ENCODE assay signal across 13 cellular contexts in the genomic region with DNA sequence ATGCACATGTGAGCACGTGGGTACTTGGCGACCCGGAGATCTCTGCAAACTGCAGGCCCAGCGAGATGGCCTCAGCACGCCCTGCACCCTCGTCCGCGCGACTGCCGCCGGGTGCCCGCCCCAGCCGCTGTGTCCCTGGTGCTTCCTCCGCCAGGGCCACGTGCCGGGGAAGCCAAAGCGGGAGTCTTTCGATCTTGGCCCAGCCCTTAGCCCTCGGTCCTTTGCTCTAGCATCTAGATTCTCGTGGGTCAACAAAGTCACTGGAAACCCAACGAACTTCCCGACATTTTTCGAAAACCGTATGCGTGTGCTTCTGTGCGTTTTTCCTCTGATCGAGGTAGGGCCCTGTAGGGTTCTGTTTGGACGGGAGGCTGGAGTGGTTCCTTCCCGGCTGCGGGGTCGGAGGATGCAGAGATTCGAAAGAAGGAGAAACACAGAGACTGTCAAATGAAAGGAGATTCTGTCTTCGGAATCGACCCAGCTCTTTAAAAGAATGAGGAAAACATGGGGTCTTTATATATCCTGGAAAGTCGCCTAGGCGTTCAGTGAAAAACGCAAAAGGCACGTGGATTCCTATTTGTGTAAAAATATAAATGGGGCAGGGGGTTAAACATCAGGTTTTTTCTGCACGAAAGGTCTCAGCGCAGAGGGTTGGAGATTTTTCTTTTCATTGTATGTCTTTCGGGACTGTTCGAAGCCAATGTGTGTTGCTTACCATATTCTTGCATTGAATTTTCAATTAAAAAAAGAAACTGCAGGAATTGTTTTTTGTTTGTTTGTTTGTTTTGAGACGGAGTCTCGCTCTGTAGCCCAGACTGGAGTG.
DNase-seq lines count a peak whose midpoint lies in the region; ATAC-seq, FAIRE-seq and TF ChIP-seq lines count a peak whose summit lies in the region.
"Had no signal": no experiment of that assay in that cellular context is flagged by ENCODE, and none has a peak within 500 bp of the region (broad histone marks: within the 10 kb centered on the region; RNA-seq: fewer than 3 reads in every experiment).

No MANE protein-coding gene starts in this region.

- peaks cover 25% of the 10 kb centered on the region for H3K4me1 Mint-ChIP-seq in activated T-helper 2 cell treated with anti-CD3 and anti-CD28 coated beads, Interferon-gamma antibody, Interleukin-2, Interleukin-4, amounts not matched to agents 10 μg/mL and 5 μg/mL and 100 μg/mL, durations not matched to agents 14 hours and 24 hours and 36 hours (ENCODE audit: low read depth)
- peaks cover 42% of the 10 kb centered on the region for H3K4me1 Mint-ChIP-seq in activated CD4-positive, alpha-beta memory T cell treated with anti-CD3 and anti-CD28 coated beads for 36 hours (ENCODE audit: low read depth)

- H3K36me3 ChIP-seq in left ventricle myocardium inferior (no peaks in the 10 kb centered on the region), right atrium auricular region (no peaks in the 10 kb centered on the region), HepG2 (replicated peaks in 1 of 2; ENCODE audit: control insufficient read depth in 1 of 2, insufficient read depth in 2 of 2, low read length in 2 of 2) (no peaks in the 10 kb centered on the region), thoracic aorta (no peaks in the 10 kb centered on the region), prostate gland (no peaks in the 10 kb centered on the region), GM23248 (ENCODE audit: low read depth) (no peaks in the 10 kb centered on the region)
- H3K36me3 ChIP-seq: BLaER1 had no signal

- H3K27ac Mint-ChIP-seq in activated T-helper 2 cell treated with anti-CD3 and anti-CD28 coated beads, Interferon-gamma antibody, Interleukin-2, Interleukin-4, amounts not matched to agents 10 μg/mL and 5 μg/mL and 100 μg/mL, durations not matched to agents 14 hours and 24 hours and 36 hours = no peak overlapping the region
- H3K27ac Mint-ChIP-seq in activated CD4-positive, alpha-beta memory T cell treated with anti-CD3 and anti-CD28 coated beads for 36 hours = no peak overlapping the region

- H3K4me3 ChIP-seq in left ventricle myocardium inferior (peak overlapping the region; percentile 6), right atrium auricular region (no peak overlapping the region), HepG2 (replicated peaks in 1 of 3; ENCODE audit: insufficient read depth in 1 of 3, low read depth in 2 of 3, low read length in 3 of 3) (no peak overlapping the region), thoracic aorta (peak overlapping the region; percentile 70), prostate gland (no peak overlapping the region), GM23248 (no peak overlapping the region)
- H3K4me3 ChIP-seq: BLaER1 had no signal

- no TSS peak for BruUV-seq in HepG2 (replicated peaks; lab: Mats Ljungman, UMichigan)

- TF ChIP-seq POLR2A in HepG2 (IDR thresholded peaks at IDR 0.05; ENCODE audit: insufficient read depth in 1 of 2, low read depth in 2 of 2, low read length in 2 of 2) (no peak), prostate gland (IDR thresholded peaks at IDR 0.05) (no peak)

- H3K27ac ChIP-seq in left ventricle myocardium inferior (replicated peaks) (no peak overlapping the region), right atrium auricular region (no peak overlapping the region), HepG2 (ENCODE audit: extremely low read length, insufficient read depth, low read length) (no peak overlapping the region), thoracic aorta (no peak overlapping the region), prostate gland (no peak overlapping the region), GM23248 (no peak overlapping the region)
- H3K27ac ChIP-seq: BLaER1, foreskin keratinocyte had no signal

- intact Hi-C loops in left ventricle myocardium inferior (cut with micrococcal nuclease) (no loop called here), HepG2 (cut with micrococcal nuclease; ENCODE audit: unreplicated experiment) (no loop called here), prostate gland (cut with DNase I) (no loop called here)
- intact Hi-C loops in activated T-helper 2 cell treated with anti-CD3 and anti-CD28 coated beads, Interferon-gamma antibody, Interleukin-2, Interleukin-4, amounts not matched to agents 10 μg/mL and 5 μg/mL and 100 μg/mL, durations not matched to agents 14 hours and 24 hours and 36 hours (cut with micrococcal nuclease) = loop anchor here (5.0 to 10.0 kb wide), 2 partner anchors 131 to 951 kb away; partner anchors contain the start of gene KLF14
- intact Hi-C loops in activated CD4-positive, alpha-beta memory T cell treated with anti-CD3 and anti-CD28 coated beads for 36 hours (cut with micrococcal nuclease) = loop anchor here (5.0 kb wide), 1 partner anchor 351 kb away; the partner anchor contains the start of gene STRIP2

- no peak for TF ChIP-seq EP300 in HepG2 (IDR thresholded peaks at IDR 0.05; ENCODE audit: low read depth in 2 of 2, low read length in 2 of 2)
- no peak for TF ChIP-seq EP300 in HepG2 (CRISPR knock-in tag; IDR thresholded peaks at IDR 0.05; ENCODE audit: borderline replicate concordance)

- CTCF ChIA-PET in HepG2 (lab: Yijun Ruan, JAX; ENCODE audit: low intra/inter-chr PET ratio, low total read pairs) = no interaction called here
- CTCF ChIA-PET in activated CD4-positive, alpha-beta memory T cell treated with anti-CD3 and anti-CD28 coated beads for 36 hours (lab: Charles Lee) = no interaction called here

- H3K4me1 ChIP-seq in left ventricle myocardium inferior = peaks cover 74% of the 10 kb centered on the region
- peaks cover 0 to 73% of the 10 kb centered on the region in 2 donors for H3K4me1 ChIP-seq in right atrium auricular region
- peaks cover 24% of the 10 kb centered on the region for H3K4me1 ChIP-seq in HepG2 (ENCODE audit: insufficient read depth, low read length)
- peaks cover 33 to 64% of the 10 kb centered on the region in 2 donors for H3K4me1 ChIP-seq in thoracic aorta (ENCODE audit: control insufficient read depth in 1 of 2, low read depth in 2 of 2)
- H3K4me1 ChIP-seq in prostate gland (replicated peaks) = peaks cover 16% of the 10 kb centered on the region
- no peaks in the 10 kb centered on the region for H3K4me1 ChIP-seq in GM23248 (ENCODE audit: insufficient read depth)

- H3K9me3 Mint-ChIP-seq in activated T-helper 2 cell treated with anti-CD3 and anti-CD28 coated beads, Interferon-gamma antibody, Interleukin-2, Interleukin-4, amounts not matched to agents 10 μg/mL and 5 μg/mL and 100 μg/mL, durations not matched to agents 14 hours and 24 hours and 36 hours = no peaks in the 10 kb centered on the region
- no peaks in the 10 kb centered on the region for H3K9me3 Mint-ChIP-seq in activated CD4-positive, alpha-beta memory T cell treated with anti-CD3 and anti-CD28 coated beads for 36 hours

- peak overlapping the region; percentile 26 for H3K4me3 Mint-ChIP-seq in activated T-helper 2 cell treated with anti-CD3 and anti-CD28 coated beads, Interferon-gamma antibody, Interleukin-2, Interleukin-4, amounts not matched to agents 10 μg/mL and 5 μg/mL and 100 μg/mL, durations not matched to agents 14 hours and 24 hours and 36 hours (ENCODE audit: low read depth)
- H3K4me3 Mint-ChIP-seq in activated CD4-positive, alpha-beta memory T cell treated with anti-CD3 and anti-CD28 coated beads for 36 hours = no peak overlapping the region

- no peak for FAIRE-seq in HepG2 (lab: Jason Lieb, UNC)
- FAIRE-seq: keratinocyte had no signal

- H3K79me2 ChIP-seq in HepG2 (ENCODE audit: insufficient read depth, low read length) = no peaks in the 10 kb centered on the region
- H3K79me2 ChIP-seq in GM23248 (ENCODE audit: insufficient read depth) = no peaks in the 10 kb centered on the region

- no peaks in the 10 kb centered on the region for H3K9me2 ChIP-seq in GM23248 (ENCODE audit: insufficient read depth)

- POLR2A ChIA-PET in HepG2 (lab: Yijun Ruan, JAX) = no interaction called here
- POLR2A ChIA-PET in activated CD4-positive, alpha-beta memory T cell treated with anti-CD3 and anti-CD28 coated beads for 36 hours (lab: Charles Lee) = no interaction called here

- TF ChIP-seq RAD21 in HepG2 (CRISPR knock-in tag; IDR thresholded peaks at IDR 0.05) = no peak

- no peaks in the 10 kb centered on the region for H3F3A ChIP-seq in GM23248 (ENCODE audit: insufficient read depth)

- H3K9me3 ChIP-seq in left ventricle myocardium inferior (replicated peaks) = no peaks in the 10 kb centered on the region
- no peaks in the 10 kb centered on the region for H3K9me3 ChIP-seq in right atrium auricular region
- no peaks in the 10 kb centered on the region for H3K9me3 ChIP-seq in HepG2 (ENCODE audit: low read length)
- H3K9me3 ChIP-seq in thoracic aorta = no peaks in the 10 kb centered on the region
- no peaks in the 10 kb centered on the region for H3K9me3 ChIP-seq in prostate gland
- no peaks in the 10 kb centered on the region for H3K9me3 ChIP-seq in GM23248 (ENCODE audit: low read depth)

- ATAC-seq in HepG2 (no peak), thoracic aorta (ENCODE audit: insufficient number of reproducible peaks, low FRiP score, low read depth) (no peak)
- ATAC-seq: foreskin keratinocyte had no signal

- no peak for TF ChIP-seq CTCF in left ventricle myocardium inferior (IDR thresholded peaks at IDR 0.05; ENCODE audit: borderline replicate concordance)
- TF ChIP-seq CTCF in right atrium auricular region (IDR thresholded peaks at IDR 0.05) = no peak
- no peak for TF ChIP-seq CTCF in HepG2 (CRISPR knock-in tag; IDR thresholded peaks at IDR 0.05)
- no peak for TF ChIP-seq CTCF in thoracic aorta (IDR thresholded peaks at IDR 0.05)
- no peak for TF ChIP-seq CTCF in prostate gland (IDR thresholded peaks at IDR 0.05)

- H3K36me3 Mint-ChIP-seq in activated T-helper 2 cell treated with anti-CD3 and anti-CD28 coated beads, Interferon-gamma antibody, Interleukin-2, Interleukin-4, amounts not matched to agents 10 μg/mL and 5 μg/mL and 100 μg/mL, durations not matched to agents 14 hours and 24 hours and 36 hours (ENCODE audit: low read depth) = peaks cover 4% of the 10 kb centered on the region
- H3K36me3 Mint-ChIP-seq in activated CD4-positive, alpha-beta memory T cell treated with anti-CD3 and anti-CD28 coated beads for 36 hours = no peaks in the 10 kb centered on the region

- H2AFZ ChIP-seq in HepG2 (ENCODE audit: low read length) (no peak overlapping the region), GM23248 (no peak overlapping the region)

- H3K4me2 ChIP-seq in HepG2 (ENCODE audit: low read depth, low read length) (no peak overlapping the region), GM23248 (ENCODE audit: unreplicated experiment) (no peak overlapping the region)

- DNase-seq in left ventricle myocardium inferior = no peak
- no peak for DNase-seq in right atrium auricular region (ENCODE audit: low spot score)
- no peak for DNase-seq in activated T-helper 2 cell treated with anti-CD3 and anti-CD28 coated beads, Interferon-gamma antibody, Interleukin-2, Interleukin-4, amounts not matched to agents 10 μg/mL and 5 μg/mL and 100 μg/mL, durations not matched to agents 14 hours and 24 hours and 36 hours (ENCODE audit: low spot score)
- DNase-seq in HepG2 (ENCODE audit: low spot score) = no peak
- no peak for DNase-seq in thoracic aorta (ENCODE audit: low spot score)
- no peak for DNase-seq in activated CD4-positive, alpha-beta memory T cell treated with anti-CD3 and anti-CD28 coated beads for 36 hours
- no peak for DNase-seq in prostate gland (ENCODE audit: low spot score)
- no peak for DNase-seq in GM23248
- DNase-seq: activated gamma-delta T cell treated with Interleukin-2 at 50 U/mL for 16 hours, foreskin keratinocyte, NCI-H446 treated with DMSO at 0.1 percent for 48 hours had no signal

- in situ Hi-C loops in HepG2 (cut with HindIII; ENCODE audit: extremely low pct_ligation_motif_present, low pct_unique_long_range_greater_than_20kb) (no loop called here), GM23248 (cut with MboI) (no loop called here)

- H3K9ac ChIP-seq in HepG2 (ENCODE audit: insufficient read depth, low read depth, low read length) = no peak overlapping the region
- no peak overlapping the region for H3K9ac ChIP-seq in GM23248
- H3K9ac ChIP-seq: BLaER1 had no signal

- 41% methylated on average over 33 of the region's 44 CpGs for WGBS in HepG2 (ENCODE audit: low lambda C conversion rate)
- 15% methylated on average over 44 of the region's 44 CpGs for WGBS in prostate gland
- 7 to 9% methylated on average over 44 of the region's 44 CpGs for WGBS in GM23248 (ENCODE audit: low coverage in 1 of 2, low lambda C conversion rate in 2 of 2, missing lambda C conversion rate in 2 of 2), 2 experiments

- peaks cover 100% of the 10 kb centered on the region for H3K27me3 ChIP-seq in left ventricle myocardium inferior (ENCODE audit: low read depth)
- peaks cover 60 to 77% of the 10 kb centered on the region in 2 donors for H3K27me3 ChIP-seq in right atrium auricular region
- peaks cover 16 to 62% of the 10 kb centered on the region in 2 experiments for H3K27me3 ChIP-seq in HepG2 (ENCODE audit: control insufficient read depth in 1 of 2, insufficient read depth in 2 of 2, low read length in 2 of 2)
- peaks cover 61% of the 10 kb centered on the region for H3K27me3 ChIP-seq in thoracic aorta (replicated peaks; ENCODE audit: insufficient read depth)
- H3K27me3 ChIP-seq in prostate gland (replicated peaks; ENCODE audit: insufficient read depth) = peaks cover 29% of the 10 kb centered on the region
- peaks cover 88% of the 10 kb centered on the region for H3K27me3 ChIP-seq in GM23248 (replicated peaks; ENCODE audit: insufficient read depth)

- peaks cover 8% of the 10 kb centered on the region; the same call in 1 of the 2 replicates for H4K20me1 ChIP-seq in HepG2 (ENCODE audit: insufficient read depth, low read length)
- H4K20me1 ChIP-seq in GM23248 (ENCODE audit: insufficient read depth) = no peaks in the 10 kb centered on the region

- H3K27me3 Mint-ChIP-seq in activated T-helper 2 cell treated with anti-CD3 and anti-CD28 coated beads, Interferon-gamma antibody, Interleukin-2, Interleukin-4, amounts not matched to agents 10 μg/mL and 5 μg/mL and 100 μg/mL, durations not matched to agents 14 hours and 24 hours and 36 hours (ENCODE audit: low read depth) = peaks cover 62% of the 10 kb centered on the region
- peaks cover 64% of the 10 kb centered on the region for H3K27me3 Mint-ChIP-seq in activated CD4-positive, alpha-beta memory T cell treated with anti-CD3 and anti-CD28 coated beads for 36 hours

Comparison
In these comparisons a context has a peak if more than half of its experiments do, and no peak if none do; other contexts are left out.
1. H3K4me3 ChIP-seq: peak in left ventricle myocardium inferior (single experiment) and thoracic aorta (single experiment); none in right atrium auricular region (0 of 2), HepG2 (0 of 3), prostate gland (0 of 2) and GM23248 (single experiment).
2. intact Hi-C loops: an anchor here in activated T-helper 2 cell treated with anti-CD3 and anti-CD28 coated beads, Interferon-gamma antibody, Interleukin-2, Interleukin-4, amounts not matched to agents 10 μg/mL and 5 μg/mL and 100 μg/mL, durations not matched to agents 14 hours and 24 hours and 36 hours (5.0 to 10.0 kb wide) and activated CD4-positive, alpha-beta memory T cell treated with anti-CD3 and anti-CD28 coated beads for 36 hours (5.0 kb wide); none called in left ventricle myocardium inferior, HepG2 and prostate gland.